Comparison of ENCODE assay signal across 8 cellular contexts in genomic region chr20:35145141-35145564, GRCh38. TPM values are rescaled to one million over a fixed set of nuclear protein-coding genes. Genes with fewer than 3 reads are reported as not detected.
DNase-seq lines count a peak whose midpoint lies in the region; ATAC-seq and TF ChIP-seq lines count a peak whose summit lies in the region.

No MANE protein-coding gene starts in this region.

- TF ChIP-seq POLR2A in erythroblast (IDR thresholded peaks at IDR 0.05; ENCODE audit: low read length): no peak

- intact Hi-C loops in natural killer cell (cut with micrococcal nuclease): loop anchor here (1.0 to 10.0 kb wide), 4 partner anchors 52 to 300 kb away; partner anchors contain the start of gene TRPC4AP

- no peaks in the 10 kb centered on the region for H3K27me3 Mint-ChIP-seq in T-cell
- no peaks in the 10 kb centered on the region for H3K27me3 Mint-ChIP-seq in natural killer cell (ENCODE audit: low read depth in 2 of 2)

- H3K27ac Mint-ChIP-seq in T-cell (peak overlapping the region; percentile 72 to 77), natural killer cell (peak overlapping the region; percentile 57 to 94)

- peak; percentile 82 for TF ChIP-seq CTCF in natural killer cell (IDR thresholded peaks at IDR 0.05)

- CTCF ChIA-PET in T-cell (lab: Charles Lee): interaction anchor here (0.5 to 4.0 kb wide), 24 partner anchors 16 to 398 kb away, joined by 3 to 61 read pairs (median 3); partner anchors contain the start of genes CEP250 (in 1 of the 2), EIF6 (in 1 of the 2), MMP24 (in 1 of the 2) and MMP24OS (in 1 of the 2)

- POLR2A ChIA-PET in T-cell (lab: Charles Lee): interaction anchor here in 1 of 2 donors (0.6 kb wide), 1 partner anchor 16 kb away, joined by 6 read pairs; no protein-coding TSS in a partner anchor

- H3K36me3 Mint-ChIP-seq in T-cell (peaks cover 33% of the 10 kb centered on the region), natural killer cell (peaks cover 12% of the 10 kb centered on the region)

- peaks cover 42 to 50% (median 45%) of the 10 kb centered on the region in 3 donors for H3K4me1 Mint-ChIP-seq in T-cell
- H3K4me1 Mint-ChIP-seq in natural killer cell: peaks cover 33 to 42% of the 10 kb centered on the region in 2 donors

- H3K4me3 Mint-ChIP-seq in T-cell (peak overlapping the region; percentile 59 to 93 (median 63)), natural killer cell (peak overlapping the region; percentile 76)

- peak in 2 of 4 experiments; percentile 18 to 34 for ATAC-seq in T-cell (replicated peaks in 1 of 4)
- ATAC-seq in natural killer cell: peak; percentile 55 to 71 (median 62)
- no peak for ATAC-seq in HG03457 (IDR thresholded peaks at IDR 0.05; ENCODE audit: unreplicated experiment)

- DNase-seq in A172 (ENCODE audit: low spot score) (peak; percentile 50), ELR (ENCODE audit: low read depth) (peak; percentile 75), NCI-H1105 (lab: John Stamatoyannopoulos, UW) (peak; percentile 59), T-cell (peak in 15 of 34 experiments; percentile 6 to 34 (median 13)), erythroblast (lab: John Stamatoyannopoulos, UW) (peak; percentile 42), natural killer cell (no peak)
- no peak for DNase-seq in activated effector memory CD4-positive, alpha-beta T cell treated with Interleukin-2 at 50 U/mL for 16 hours

- H3K9me3 Mint-ChIP-seq in T-cell: no peaks in the 10 kb centered on the region
- H3K9me3 Mint-ChIP-seq in natural killer cell: no peaks in the 10 kb centered on the region

RNA-seq across cellular contexts. Expression of gene EDEM2, which starts 2.0 kb away (rescaled TPM):
- total RNA-seq in A172 (2014; rRNA removed; shearing (Covaris generic)): 32.8 and 34.4 TPM in 2 replicates
- total RNA-seq in T-cell: 10 to 100 TPM; 17.7 to 29.8 (median 25.9) TPM
- total RNA-seq in natural killer cell: 10 to 100 TPM; 20.0 to 27.4 (median 25.3) TPM

RNA-seq across cellular contexts. Expression of gene PROCR, which starts 26.7 kb away (rescaled TPM):
- total RNA-seq in A172 (2014; rRNA removed; shearing (Covaris generic)): 32.2 and 48.0 TPM in 2 replicates
- 1 to 10 TPM in 4 of 5 donors, under 1 TPM in 1; 0.28 to 3.0 (median 1.5) TPM for total RNA-seq in T-cell
- 1 to 10 TPM; 6.4 to 9.3 (median 6.4) TPM for total RNA-seq in natural killer cell

RNA-seq across cellular contexts. Expression of gene TRPC4AP, which starts 52.5 kb away (rescaled TPM):
- total RNA-seq in A172 (2014; rRNA removed; shearing (Covaris generic)): 48.6 and 51.8 TPM in 2 replicates
- total RNA-seq in T-cell (10 to 100 TPM; 56.3 to 65.5 (median 63.5) TPM), natural killer cell (10 to 100 TPM; 72.3 to 79.0 (median 74.4) TPM)

Comparison
In these comparisons a context has a peak if more than half of its experiments do, and no peak if none do; other contexts are left out.
1. DNase-seq: peak in A172 (single experiment), ELR (single experiment), NCI-H1105 (single experiment) and erythroblast (2 of 2); none in natural killer cell (single experiment) and activated effector memory CD4-positive, alpha-beta T cell treated with Interleukin-2 at 50 U/mL for 16 hours (single experiment).